Comparison of ENCODE assay signal across 8 cellular contexts in the genomic region with DNA sequence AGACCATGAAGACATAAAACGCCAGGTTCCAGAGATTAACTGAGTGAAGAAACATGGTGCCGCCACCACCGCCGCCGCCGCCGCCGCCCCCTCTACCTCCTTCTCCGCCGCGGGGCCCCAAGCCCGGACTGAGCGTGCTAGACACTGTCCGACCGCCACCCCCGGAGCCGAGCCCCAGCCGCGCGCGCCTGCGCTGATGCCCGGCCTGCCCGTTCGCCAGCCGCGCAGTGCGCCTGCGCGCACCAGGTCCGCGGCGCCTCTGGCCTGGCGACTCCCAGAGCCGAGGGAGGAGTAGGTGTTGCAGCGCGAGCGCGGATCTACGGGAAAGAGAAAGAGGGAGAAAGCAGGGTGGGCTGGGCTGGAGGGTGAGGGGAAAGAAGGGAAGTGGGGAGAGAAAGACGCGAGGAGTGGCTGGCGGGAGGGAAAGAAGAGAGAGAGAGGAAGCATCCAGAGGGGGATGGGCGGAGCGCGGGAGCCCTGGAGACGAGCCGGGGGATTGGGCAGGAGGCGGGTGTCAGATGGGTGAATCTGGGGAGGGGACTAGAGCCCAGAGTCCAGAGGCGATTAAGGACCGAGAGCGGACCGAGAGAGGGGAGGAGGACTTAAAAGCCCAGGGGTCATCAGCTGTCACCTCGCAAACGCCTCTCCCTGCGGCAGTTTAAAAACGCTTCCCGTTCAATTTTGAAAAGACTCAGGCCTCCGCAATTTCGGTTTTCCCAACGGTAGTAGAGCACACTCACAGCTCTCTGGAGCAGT. TPM values are rescaled to one million over a fixed set of nuclear protein-coding genes. Genes with fewer than 3 reads are reported as not detected.
DNase-seq lines count a peak whose midpoint lies in the region; ATAC-seq lines count a peak whose summit lies in the region.

A gene with protein sequence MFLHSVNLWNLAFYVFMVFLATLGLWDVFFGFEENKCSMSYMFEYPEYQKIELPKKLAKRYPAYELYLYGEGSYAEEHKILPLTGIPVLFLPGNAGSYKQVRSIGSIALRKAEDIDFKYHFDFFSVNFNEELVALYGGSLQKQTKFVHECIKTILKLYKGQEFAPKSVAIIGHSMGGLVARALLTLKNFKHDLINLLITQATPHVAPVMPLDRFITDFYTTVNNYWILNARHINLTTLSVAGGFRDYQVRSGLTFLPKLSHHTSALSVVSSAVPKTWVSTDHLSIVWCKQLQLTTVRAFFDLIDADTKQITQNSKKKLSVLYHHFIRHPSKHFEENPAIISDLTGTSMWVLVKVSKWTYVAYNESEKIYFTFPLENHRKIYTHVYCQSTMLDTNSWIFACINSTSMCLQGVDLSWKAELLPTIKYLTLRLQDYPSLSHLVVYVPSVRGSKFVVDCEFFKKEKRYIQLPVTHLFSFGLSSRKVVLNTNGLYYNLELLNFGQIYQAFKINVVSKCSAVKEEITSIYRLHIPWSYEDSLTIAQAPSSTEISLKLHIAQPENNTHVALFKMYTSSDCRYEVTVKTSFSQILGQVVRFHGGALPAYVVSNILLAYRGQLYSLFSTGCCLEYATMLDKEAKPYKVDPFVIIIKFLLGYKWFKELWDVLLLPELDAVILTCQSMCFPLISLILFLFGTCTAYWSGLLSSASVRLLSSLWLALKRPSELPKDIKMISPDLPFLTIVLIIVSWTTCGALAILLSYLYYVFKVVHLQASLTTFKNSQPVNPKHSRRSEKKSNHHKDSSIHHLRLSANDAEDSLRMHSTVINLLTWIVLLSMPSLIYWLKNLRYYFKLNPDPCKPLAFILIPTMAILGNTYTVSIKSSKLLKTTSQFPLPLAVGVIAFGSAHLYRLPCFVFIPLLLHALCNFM (minus strand): TSS at position 146 of the 756 bp plus-strand sequence. CDS start 91 bp downstream, at position 55.

- H3K36me3 ChIP-seq in BLaER1: no peaks in the 10 kb centered on the region

- H3K4me2 ChIP-seq in BLaER1: peak within 1 kb of the TSS; percentile 89

- peaks cover 12% of the 10 kb centered on the region for H3K4me1 ChIP-seq in BLaER1

- ATAC-seq in GM19324 (IDR thresholded peaks at IDR 0.05; ENCODE audit: low FRiP score, unreplicated experiment) (peak; percentile 95), HG03460 (IDR thresholded peaks at IDR 0.05; ENCODE audit: unreplicated experiment) (peak; percentile 86), left lobe of liver (peak; percentile 91)

- peaks cover 46% of the 10 kb centered on the region for H3K4me1 Mint-ChIP-seq in activated CD4-positive, alpha-beta T cell treated with anti-CD3 and anti-CD28 coated beads, Interleukin-2, amount 10 ng/mL, durations not matched to agents 24 days and 14 days

- intact Hi-C loops in activated CD4-positive, alpha-beta T cell treated with anti-CD3 and anti-CD28 coated beads, Interleukin-2, amount 10 ng/mL, durations not matched to agents 24 days and 14 days (cut with micrococcal nuclease): loop anchor here (1.0 to 10.0 kb wide), 13 partner anchors 36 to 1392 kb away; a partner anchor contains a TSS

- H3K27me3 Mint-ChIP-seq in activated CD4-positive, alpha-beta T cell treated with anti-CD3 and anti-CD28 coated beads, Interleukin-2, amount 10 ng/mL, durations not matched to agents 24 days and 14 days: no peaks in the 10 kb centered on the region

- H3K9me3 ChIP-seq in BLaER1: no peaks in the 10 kb centered on the region

- H3K27me3 ChIP-seq in BLaER1: peaks cover 10% of the 10 kb centered on the region

- DNase-seq in NCI-H524 treated with DMSO at 0.1 percent for 48 hours (lab: John Stamatoyannopoulos, UW) (peak; percentile 76), cortex of kidney (lab: John Stamatoyannopoulos, UW) (peak; percentile 72), left lobe of liver (ENCODE audit: low spot score) (peak; percentile 93)
- DNase-seq in activated CD4-positive, alpha-beta T cell treated with anti-CD3 and anti-CD28 coated beads, Interleukin-2, amount 10 ng/mL, durations not matched to agents 24 days and 14 days: peak; percentile 97
- DNase-seq in stimulated activated CD4-positive, alpha-beta T cell treated with anti-CD3 and anti-CD28 coated beads, Interleukin-2, amount 100 ng/mL, for 4 hours (ENCODE audit: low read depth): peak; percentile 69

- peaks cover 15% of the 10 kb centered on the region for H3K36me3 Mint-ChIP-seq in activated CD4-positive, alpha-beta T cell treated with anti-CD3 and anti-CD28 coated beads, Interleukin-2, amount 10 ng/mL, durations not matched to agents 24 days and 14 days (ENCODE audit: low read depth)

- peak within 1 kb of the TSS; percentile 86 for H3K4me3 ChIP-seq in BLaER1

- peak within 1 kb of the TSS; percentile 100 for H3K27ac Mint-ChIP-seq in activated CD4-positive, alpha-beta T cell treated with anti-CD3 and anti-CD28 coated beads, Interleukin-2, amount 10 ng/mL, durations not matched to agents 24 days and 14 days

- H4K20me1 ChIP-seq in BLaER1: no peaks in the 10 kb centered on the region; the same call in 1 of the 2 replicates

- H3K9me3 Mint-ChIP-seq in activated CD4-positive, alpha-beta T cell treated with anti-CD3 and anti-CD28 coated beads, Interleukin-2, amount 10 ng/mL, durations not matched to agents 24 days and 14 days: no peaks in the 10 kb centered on the region

- H3K4me3 Mint-ChIP-seq in activated CD4-positive, alpha-beta T cell treated with anti-CD3 and anti-CD28 coated beads, Interleukin-2, amount 10 ng/mL, durations not matched to agents 24 days and 14 days: peak within 1 kb of the TSS; percentile 100

- peak within 1 kb of the TSS; percentile 85 for H3K9ac ChIP-seq in BLaER1

- H3K27ac ChIP-seq in BLaER1: peak within 1 kb of the TSS; percentile 70

RNA-seq across cellular contexts. Expression of the gene that starts here (rescaled TPM):
- total RNA-seq in activated CD4-positive, alpha-beta T cell treated with anti-CD3 and anti-CD28 coated beads, Interleukin-2, amount 10 ng/mL, durations not matched to agents 24 days and 14 days: 22.6 and 27.1 TPM in 2 replicates
- 2.6 TPM for total RNA-seq in left lobe of liver

Comparison
In these comparisons a context has a peak if more than half of its experiments do, and no peak if none do; other contexts are left out.
1. Peak in every context shown above with its lines: DNase-seq, ATAC-seq, H3K4me3 ChIP-seq and H3K27ac ChIP-seq.